Comparison of ENCODE assay signal across 8 cellular contexts in genomic region chr5:115209279-115209678, GRCh38. TPM values are rescaled to one million over a fixed set of nuclear protein-coding genes. Genes with fewer than 3 reads are reported as not detected.
DNase-seq lines count a peak whose midpoint lies in the region; ATAC-seq and TF ChIP-seq lines count a peak whose summit lies in the region.

No MANE protein-coding gene starts in this region.

- peaks cover 23% of the 10 kb centered on the region for H3K36me3 Mint-ChIP-seq in activated CD4-positive, alpha-beta T cell treated with anti-CD3 and anti-CD28 coated beads, Interleukin-2, amount 10 ng/mL, durations not matched to agents 24 days and 14 days (ENCODE audit: low read depth)

- H3K4me1 ChIP-seq in left ventricle myocardium inferior (no peaks in the 10 kb centered on the region), mesenchymal stem cell (ENCODE audit: control insufficient read depth, insufficient read depth, low read depth, low read length) (no peaks in the 10 kb centered on the region), vagina (no peaks in the 10 kb centered on the region)

- H2BK12ac ChIP-seq in mesenchymal stem cell (ENCODE audit: low read length in 2 of 2) = no peak overlapping the region

- no peak overlapping the region for H3K9ac ChIP-seq in mesenchymal stem cell (ENCODE audit: low read length)

- H3K18ac ChIP-seq in mesenchymal stem cell (ENCODE audit: low read depth in 1 of 2, low read length in 2 of 2) = no peak overlapping the region

- no peak overlapping the region for H2BK5ac ChIP-seq in mesenchymal stem cell (ENCODE audit: low read depth, low read length, poor library complexity, severe bottlenecking)

- peaks cover 19% of the 10 kb centered on the region for H3K4me1 Mint-ChIP-seq in activated CD4-positive, alpha-beta T cell treated with anti-CD3 and anti-CD28 coated beads, Interleukin-2, amount 10 ng/mL, durations not matched to agents 24 days and 14 days

- 100% methylated on average over 3 of the region's 3 CpGs for WGBS in mesenchymal stem cell

- H3K9me3 Mint-ChIP-seq in activated CD4-positive, alpha-beta T cell treated with anti-CD3 and anti-CD28 coated beads, Interleukin-2, amount 10 ng/mL, durations not matched to agents 24 days and 14 days = no peaks in the 10 kb centered on the region

- H4K8ac ChIP-seq in mesenchymal stem cell (ENCODE audit: low read length) = no peak overlapping the region

- H4K91ac ChIP-seq in mesenchymal stem cell (ENCODE audit: low read length) = no peak overlapping the region

- no peak for DNase-seq in Right ventricle myocardium superior
- DNase-seq in left ventricle myocardium inferior = no peak
- DNase-seq in activated CD4-positive, alpha-beta T cell treated with anti-CD3 and anti-CD28 coated beads, Interleukin-2, amount 10 ng/mL, durations not matched to agents 24 days and 14 days = peak; percentile 90
- DNase-seq in mesenchymal stem cell = peak; percentile 57
- DNase-seq in vagina (ENCODE audit: extremely low spot score in 2 of 2) = no peak
- no peak for DNase-seq in NCI-H2171 (lab: John Stamatoyannopoulos, UW)
- no peak for DNase-seq in NCI-H1436 (lab: John Stamatoyannopoulos, UW)

- H3K14ac ChIP-seq in mesenchymal stem cell (ENCODE audit: low read length in 2 of 2) = no peak overlapping the region

- H2BK120ac ChIP-seq in mesenchymal stem cell (ENCODE audit: low read depth, low read length) = no peak overlapping the region

- intact Hi-C loops in Right ventricle myocardium superior (cut with DNase I) (no loop called here), left ventricle myocardium inferior (cut with micrococcal nuclease) (no loop called here), vagina (cut with DNase I) (no loop called here)
- intact Hi-C loops in activated CD4-positive, alpha-beta T cell treated with anti-CD3 and anti-CD28 coated beads, Interleukin-2, amount 10 ng/mL, durations not matched to agents 24 days and 14 days (cut with micrococcal nuclease) = loop anchor here (2.0 to 5.0 kb wide), 5 partner anchors 28 to 633 kb away; partner anchors contain the start of genes AP3S1 and ATG12

- no peak overlapping the region for H3K23ac ChIP-seq in mesenchymal stem cell (ENCODE audit: low read length in 2 of 2)

- no peaks in the 10 kb centered on the region for H3K27me3 ChIP-seq in left ventricle myocardium inferior (ENCODE audit: low read depth)
- H3K27me3 ChIP-seq in mesenchymal stem cell (ENCODE audit: control insufficient read depth in 1 of 2, insufficient read depth in 1 of 2, low read length in 2 of 2) = no peaks in the 10 kb centered on the region
- H3K27me3 ChIP-seq in vagina = no peaks in the 10 kb centered on the region

- peak; percentile 77 for ATAC-seq in Right ventricle myocardium superior (ENCODE audit: poor library complexity)
- ATAC-seq in HG03196 (IDR thresholded peaks at IDR 0.05; ENCODE audit: unreplicated experiment) = peak; percentile 100

- H2BK15ac ChIP-seq in mesenchymal stem cell (ENCODE audit: low read depth, poor library complexity, severe bottlenecking) = no peak overlapping the region

- H3K9me3 ChIP-seq in left ventricle myocardium inferior (replicated peaks) (no peaks in the 10 kb centered on the region), mesenchymal stem cell (ENCODE audit: control insufficient read depth, low read length) (no peaks in the 10 kb centered on the region), vagina (no peaks in the 10 kb centered on the region)

- H3K27ac ChIP-seq in left ventricle myocardium inferior (replicated peaks) = no peak overlapping the region
- no peak overlapping the region for H3K27ac ChIP-seq in mesenchymal stem cell (ENCODE audit: low read length, poor library complexity, severe bottlenecking)
- no peak overlapping the region for H3K27ac ChIP-seq in vagina

- no peak overlapping the region for H3K4me2 ChIP-seq in mesenchymal stem cell (ENCODE audit: low read length, poor library complexity, severe bottlenecking)

- H3K4me3 Mint-ChIP-seq in activated CD4-positive, alpha-beta T cell treated with anti-CD3 and anti-CD28 coated beads, Interleukin-2, amount 10 ng/mL, durations not matched to agents 24 days and 14 days = peak overlapping the region; percentile 24

- no peak for TF ChIP-seq POLR2A in vagina (IDR thresholded peaks at IDR 0.05)

- peak overlapping the region; percentile 68 for H3K27ac Mint-ChIP-seq in activated CD4-positive, alpha-beta T cell treated with anti-CD3 and anti-CD28 coated beads, Interleukin-2, amount 10 ng/mL, durations not matched to agents 24 days and 14 days

- peaks cover 22% of the 10 kb centered on the region for H3K36me3 ChIP-seq in left ventricle myocardium inferior
- peaks cover 4 to 42% of the 10 kb centered on the region in 2 experiments for H3K36me3 ChIP-seq in mesenchymal stem cell (ENCODE audit: control insufficient read depth in 1 of 2, insufficient read depth in 2 of 2, low read depth in 1 of 2, low read length in 2 of 2)
- H3K36me3 ChIP-seq in vagina = peaks cover 0 to 7% of the 10 kb centered on the region in 2 donors

- no peak overlapping the region for H2AFZ ChIP-seq in mesenchymal stem cell (ENCODE audit: low read depth, low read length)

- no peaks in the 10 kb centered on the region for H3K27me3 Mint-ChIP-seq in activated CD4-positive, alpha-beta T cell treated with anti-CD3 and anti-CD28 coated beads, Interleukin-2, amount 10 ng/mL, durations not matched to agents 24 days and 14 days

- no peak overlapping the region for H3K4me3 ChIP-seq in left ventricle myocardium inferior
- H3K4me3 ChIP-seq in mesenchymal stem cell (ENCODE audit: insufficient read depth in 1 of 2, low read depth in 1 of 2, low read length in 2 of 2) = no peak overlapping the region
- no peak overlapping the region for H3K4me3 ChIP-seq in vagina

- no peak for TF ChIP-seq CTCF in left ventricle myocardium inferior (IDR thresholded peaks at IDR 0.05; ENCODE audit: borderline replicate concordance)
- TF ChIP-seq CTCF in vagina (IDR thresholded peaks at IDR 0.05) = no peak

- H2AK5ac ChIP-seq in mesenchymal stem cell (ENCODE audit: low read length, severe bottlenecking) = no peak overlapping the region

- no peak overlapping the region for H3K4ac ChIP-seq in mesenchymal stem cell (ENCODE audit: low read depth in 1 of 2, low read length in 2 of 2)

- H3K79me1 ChIP-seq in mesenchymal stem cell (replicated peaks; ENCODE audit: low read length, poor library complexity, severe bottlenecking) = peaks cover 2% of the 10 kb centered on the region

RNA-seq across cellular contexts. Expression of gene TRIM36, which starts 39.6 kb away (rescaled TPM):
- 0.19 TPM for total RNA-seq in Right ventricle myocardium superior
- 0.44 TPM for total RNA-seq in left ventricle myocardium inferior
- total RNA-seq in activated CD4-positive, alpha-beta T cell treated with anti-CD3 and anti-CD28 coated beads, Interleukin-2, amount 10 ng/mL, durations not matched to agents 24 days and 14 days = 0.12 TPM in 1 of 2 replicates, not detected in the other
- 0.25 TPM for polyA plus RNA-seq in mesenchymal stem cell (2013, experiment 1 of 2)
- 0.40 TPM for polyA plus RNA-seq in mesenchymal stem cell (2013, experiment 2 of 2)
- total RNA-seq in vagina = 2.2 TPM

RNA-seq across cellular contexts. Expression of gene PGGT1B, which starts 53.4 kb away (rescaled TPM):
- 23.6 TPM for total RNA-seq in Right ventricle myocardium superior
- 23.8 TPM for total RNA-seq in left ventricle myocardium inferior
- total RNA-seq in activated CD4-positive, alpha-beta T cell treated with anti-CD3 and anti-CD28 coated beads, Interleukin-2, amount 10 ng/mL, durations not matched to agents 24 days and 14 days = 37.9 and 42.0 TPM in 2 replicates
- 6.8 TPM for polyA plus RNA-seq in mesenchymal stem cell (2013, experiment 1 of 2)
- polyA plus RNA-seq in mesenchymal stem cell (2013, experiment 2 of 2) = 6.3 TPM
- 5.6 TPM for total RNA-seq in vagina

Comparison
In these comparisons a context has a peak if more than half of its experiments do, and no peak if none do; other contexts are left out.
1. DNase-seq: peak in activated CD4-positive, alpha-beta T cell treated with anti-CD3 and anti-CD28 coated beads, Interleukin-2, amount 10 ng/mL, durations not matched to agents 24 days and 14 days (single experiment) and mesenchymal stem cell (single experiment); none in Right ventricle myocardium superior (single experiment), left ventricle myocardium inferior (single experiment), vagina (0 of 2), NCI-H2171 (single experiment) and NCI-H1436 (single experiment).